7 cellular contexts compared by ENCODE assay signal in the genomic region with DNA sequence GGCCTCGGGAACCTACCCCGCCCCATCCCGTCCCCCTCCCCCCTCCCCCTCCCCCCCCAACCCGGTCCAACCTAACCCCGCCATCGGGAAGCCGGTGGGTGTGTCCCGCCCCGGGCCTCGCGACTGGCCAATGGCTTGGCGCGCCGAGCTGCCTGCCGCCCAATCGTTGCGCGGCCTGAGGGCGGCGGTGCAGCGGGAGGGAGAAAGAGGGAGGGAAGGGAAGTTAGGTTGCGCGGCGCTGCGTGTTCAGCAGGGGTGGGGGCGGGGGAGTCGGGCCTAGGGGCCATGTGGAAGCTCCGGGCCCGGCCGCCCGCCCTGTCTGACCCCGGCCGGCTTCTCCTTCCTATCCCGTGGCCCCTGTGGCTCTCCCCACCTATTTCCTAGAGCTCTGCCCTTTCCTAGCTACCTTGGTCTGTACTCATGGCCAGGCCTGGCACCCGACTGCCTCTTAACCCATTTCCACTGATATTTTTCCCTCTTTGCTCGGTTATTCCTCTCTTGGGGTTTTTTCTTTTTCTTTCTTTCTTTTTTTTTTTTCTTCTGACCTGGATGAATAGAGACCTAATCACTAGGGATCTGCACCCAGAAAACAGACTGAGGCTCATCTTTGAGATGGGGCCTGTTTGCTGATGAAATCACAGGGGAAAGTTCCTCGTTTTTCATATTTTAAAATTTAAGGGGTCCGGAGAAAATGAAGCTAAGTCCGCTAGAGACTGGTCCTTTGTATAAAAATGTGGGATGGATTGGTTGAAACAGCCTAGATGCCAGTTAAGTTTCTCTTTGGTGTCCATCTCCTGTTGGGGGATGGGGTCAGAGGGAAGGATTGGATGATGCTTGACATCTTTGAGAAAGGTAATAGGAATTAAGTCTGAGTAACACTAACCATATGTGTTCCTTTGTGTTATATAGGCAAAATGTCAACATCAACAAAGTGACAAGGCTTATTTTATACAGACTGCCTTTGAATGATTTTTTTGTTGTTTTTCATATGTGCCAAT. TPM values are rescaled to one million over a fixed set of nuclear protein-coding genes. Genes with fewer than 3 reads are reported as not detected.
DNase-seq lines count a peak whose midpoint lies in the region; ATAC-seq and TF ChIP-seq lines count a peak whose summit lies in the region.

No MANE protein-coding gene starts in this region.

- H3K27ac ChIP-seq in VCaP, result peak overlapping the region; percentile 94
- H3K27ac ChIP-seq in breast epithelium, result peak overlapping the region; percentile 87 to 93
- H3K27ac ChIP-seq in iPS-20b (ENCODE audit: low read length), result peak overlapping the region; percentile 89
- H3K27ac ChIP-seq in skeletal muscle tissue (ENCODE audit: low read depth, low read length), result peak overlapping the region; percentile 76

- H3K9ac ChIP-seq in iPS-20b (ENCODE audit: low read depth, low read length) (peak overlapping the region; percentile 98), skeletal muscle tissue (ENCODE audit: low read depth in 1 of 3, low read length in 3 of 3) (peak overlapping the region; percentile 70 to 79 (median 73))

- peak; percentile 98 for DNase-seq in NCI-H2171 (lab: John Stamatoyannopoulos, UW)
- peak; percentile 94 to 96 for DNase-seq in breast epithelium (ENCODE audit: low spot score in 2 of 2)

- intact Hi-C loops in breast epithelium (cut with DNase I; ENCODE audit: low total_unique reads), result no loop called here

- H3K27me3 ChIP-seq in breast epithelium, result no peaks in the 10 kb centered on the region
- H3K27me3 ChIP-seq in iPS-20b (ENCODE audit: insufficient read depth, low read length), result no peaks in the 10 kb centered on the region
- no peaks in the 10 kb centered on the region for H3K27me3 ChIP-seq in skeletal muscle tissue (ENCODE audit: control insufficient read depth in 3 of 3, insufficient read depth in 3 of 3, low read length in 3 of 3)

- TF ChIP-seq POLR2A in GM18526 (IDR thresholded peaks at IDR 0.05; ENCODE audit: extremely low read depth, insufficient read length) (peak; percentile 31), breast epithelium (IDR thresholded peaks at IDR 0.05) (no peak)

- H3K4me1 ChIP-seq in breast epithelium, result peaks cover 0 to 7% of the 10 kb centered on the region in 2 donors
- H3K4me1 ChIP-seq in iPS-20b (ENCODE audit: insufficient read depth, low read length), result peaks cover 12% of the 10 kb centered on the region
- H3K4me1 ChIP-seq in skeletal muscle tissue (ENCODE audit: control insufficient read depth in 3 of 3, insufficient read depth in 3 of 3, low read length in 3 of 3), result peaks cover 19 to 29% (median 27%) of the 10 kb centered on the region in 3 donors

- ATAC-seq in HG03066 (IDR thresholded peaks at IDR 0.05; ENCODE audit: low read depth, unreplicated experiment), result peak; percentile 45

- H3K36me3 ChIP-seq in breast epithelium (no peaks in the 10 kb centered on the region), iPS-20b (ENCODE audit: insufficient read depth, low read depth, low read length) (peaks cover 52% of the 10 kb centered on the region), skeletal muscle tissue (ENCODE audit: control insufficient read depth in 3 of 3, insufficient read depth in 3 of 3, low read length in 3 of 3) (peaks cover 14 to 29% (median 27%) of the 10 kb centered on the region in 3 donors)

- TF ChIP-seq CTCF in VCaP (conservative IDR thresholded peaks at IDR 0.05) (no peak), breast epithelium (IDR thresholded peaks at IDR 0.05) (no peak)

- H3K4me3 ChIP-seq in breast epithelium (peak overlapping the region; percentile 90 to 95 (median 93)), iPS-20b (ENCODE audit: low read length) (peak overlapping the region; percentile 98), skeletal muscle tissue (ENCODE audit: low read length in 3 of 3) (peak overlapping the region; percentile 78 to 85 (median 83))

- H3K9me3 ChIP-seq in breast epithelium (no peaks in the 10 kb centered on the region), iPS-20b (ENCODE audit: insufficient read depth, low read depth, low read length) (no peaks in the 10 kb centered on the region), skeletal muscle tissue (ENCODE audit: control insufficient read depth in 3 of 3, low read length in 3 of 3) (no peaks in the 10 kb centered on the region)

RNA-seq across cellular contexts. Expression of gene KPNB1, which starts 1.1 kb away (rescaled TPM):
- total RNA-seq in breast epithelium (100 to 1,000 TPM; 148 to 238 (median 189) TPM), skeletal muscle tissue (119 TPM)

RNA-seq across cellular contexts. Expression of gene TBKBP1, which starts 43.1 kb away (rescaled TPM):
- total RNA-seq in breast epithelium, result 10 to 100 TPM in 1 of 3 donors, 1 to 10 TPM in 2; 4.5 to 11.5 (median 8.3) TPM
- 7.8 TPM for total RNA-seq in skeletal muscle tissue

Comparison
In these comparisons a context has a peak if more than half of its experiments do, and no peak if none do; other contexts are left out.
1. Peak in every context shown above with its lines: DNase-seq, ATAC-seq, H3K4me3 ChIP-seq and H3K27ac ChIP-seq.